Comparison of ENCODE assay signal across 8 cellular contexts in genomic region chr12:93677195-93678064, GRCh38. TPM values are rescaled to one million over a fixed set of nuclear protein-coding genes. Genes with fewer than 3 reads are reported as not detected.
A peak's percentile ranks its signal among the peaks of the same experiment; 100 is the strongest.
DNase-seq lines count a peak whose midpoint lies in the region; TF ChIP-seq lines count a peak whose summit lies in the region.

Gene CRADD (plus strand): TSS chr12:93677375.

- peaks cover 13% of the 10 kb centered on the region for H3K36me3 Mint-ChIP-seq in HFFc6 (ENCODE audit: low read depth)

- H3K9ac ChIP-seq in SK-N-MC (ENCODE audit: insufficient read length), result peak within 1 kb of the TSS; percentile 90

- TF ChIP-seq CTCF in HFFc6 (IDR thresholded peaks at IDR 0.05), result no peak
- no peak for TF ChIP-seq CTCF in NB4 (IDR thresholded peaks at IDR 0.05; ENCODE audit: low read depth, low read length)

- H3K36me3 ChIP-seq in SK-N-MC (ENCODE audit: insufficient read depth, low read length), result no peaks in the 10 kb centered on the region

- H3K9me3 Mint-ChIP-seq in HFFc6, result no peaks in the 10 kb centered on the region

- H3K4me1 Mint-ChIP-seq in HFFc6 (ENCODE audit: low read depth), result peaks cover 37% of the 10 kb centered on the region

- H3K4me3 Mint-ChIP-seq in HFFc6, result peak within 1 kb of the TSS; percentile 97

- H3K4me3 ChIP-seq in NB4 (ENCODE audit: low read depth, low read length), result peak within 1 kb of the TSS; percentile 81
- H3K4me3 ChIP-seq in SK-N-MC, result peak within 1 kb of the TSS; percentile 84

- no peaks in the 10 kb centered on the region for H3K9me3 ChIP-seq in SK-N-MC (ENCODE audit: low read depth, low read length)

- peak; percentile 71 for TF ChIP-seq POLR2A in NB4 (IDR thresholded peaks at IDR 0.05; ENCODE audit: extremely low read depth, insufficient read length)

- peak within 1 kb of the TSS; percentile 100 for H3K27ac Mint-ChIP-seq in HFFc6

- DNase-seq in GM04504 (ENCODE audit: low read depth), result peak; percentile 97
- peak; percentile 98 for DNase-seq in HFFc6
- peak; percentile 99 for DNase-seq in NB4 (ENCODE audit: low read depth)
- DNase-seq in SK-N-MC (ENCODE audit: low read depth, low spot score), result peak; percentile 98
- peak; percentile 84 for DNase-seq in activated naive CD4-positive, alpha-beta T cell treated with anti-CD3 and anti-CD28 coated beads, Interleukin-2, amount 50 U/mL, for 16 hours
- peak; percentile 84 for DNase-seq in germinal center (ENCODE audit: low spot score)
- peak; percentile 96 for DNase-seq in non-pigmented ciliary epithelial cell (ENCODE audit: low read depth)
- DNase-seq in superior temporal gyrus (ENCODE audit: extremely low spot score), result peak; percentile 99

- peak within 1 kb of the TSS; percentile 90 for H3K27ac ChIP-seq in SK-N-MC

- H3K27me3 Mint-ChIP-seq in HFFc6 (ENCODE audit: insufficient read depth), result peaks cover 2% of the 10 kb centered on the region; the same call in 1 of the 2 replicates

RNA-seq across cellular contexts. Expression of gene CRADD, which starts in this region (rescaled TPM):
- total RNA-seq in HFFc6 (2021; fragmentation: NEBNext Ultra II Directional; extraction: Animal tissue kit (Norgen Biotek cat#: 25700)), result 10 to 100 TPM; 15.3 to 20.1 (median 17.9) TPM

Comparison
In these comparisons a context has a peak if more than half of its experiments do, and no peak if none do; other contexts are left out.
1. Peak in every context shown above with its lines: DNase-seq, H3K4me3 ChIP-seq and H3K27ac ChIP-seq.